8 cellular contexts compared by ENCODE assay signal in the genomic region with DNA sequence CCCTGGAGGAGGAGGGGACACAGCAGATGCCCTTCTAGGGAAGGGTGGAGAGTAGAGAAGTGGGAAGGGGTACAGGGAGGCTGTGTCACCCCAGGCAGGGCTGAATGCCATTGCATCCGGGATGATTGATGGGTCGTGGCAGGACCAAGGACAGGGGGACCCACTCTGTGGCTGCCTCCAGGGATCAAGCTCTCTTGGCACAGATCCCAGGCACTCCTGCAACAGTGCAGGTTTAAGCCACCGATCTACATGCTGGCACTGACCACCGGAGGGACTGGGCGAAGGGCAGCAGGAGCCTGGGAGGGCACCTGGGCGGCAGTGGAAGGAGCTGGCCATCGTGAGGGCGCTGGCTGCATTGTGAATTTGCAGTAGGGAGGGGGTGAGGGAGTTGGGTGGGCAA. TPM values are rescaled to one million over a fixed set of nuclear protein-coding genes. Genes with fewer than 3 reads are reported as not detected.
A peak's percentile ranks its signal among the peaks of the same experiment; 100 is the strongest.
DNase-seq lines count a peak whose midpoint lies in the region; ATAC-seq, FAIRE-seq and TF ChIP-seq lines count a peak whose summit lies in the region.
"Not testable (repeated sequence)": the region's sequence is repeated elsewhere in the genome, so short reads cannot be mapped to it uniquely, and the experiment has no call there.

No MANE protein-coding gene starts in this region.

- POLR2A ChIA-PET in A549 (lab: Yijun Ruan, JAX); T-cell (lab: Charles Lee): not testable (repeated sequence)

- intact Hi-C loops in activated naive CD4-positive, alpha-beta T cell treated with anti-CD3 and anti-CD28 coated beads for 36 hours (cut with micrococcal nuclease); left ventricle myocardium inferior (cut with micrococcal nuclease); mucosa of descending colon (cut with DNase I, micrococcal nuclease): not testable (repeated sequence)
- intact Hi-C loops in dorsolateral prefrontal cortex (cut with DNase I) (loop anchor here in 1 of 2 donors (1.0 kb wide), 1 partner anchor 24 kb away; no protein-coding TSS in a partner anchor), psoas muscle (cut with DNase I) (loop anchor here in 1 of 2 donors (1.0 kb wide), 1 partner anchor 30 kb away; no protein-coding TSS in a partner anchor)

- CTCF ChIA-PET in A549 (lab: Yijun Ruan, JAX); T-cell (lab: Charles Lee); activated naive CD4-positive, alpha-beta T cell treated with anti-CD3 and anti-CD28 coated beads for 36 hours (lab: Charles Lee): not testable (repeated sequence)

- not testable (repeated sequence) for H3K9me3 ChIP-seq in A549; left ventricle myocardium inferior (replicated peaks); mucosa of descending colon; psoas muscle

- not testable (repeated sequence) for H4K20me1 ChIP-seq in GM23338 (replicated peaks; ENCODE audit: insufficient read depth)

- DNase-seq in A549 (ENCODE audit: low read depth in 1 of 2, low spot score in 1 of 2); GM23338 (ENCODE audit: low spot score); T-cell; activated naive CD4-positive, alpha-beta T cell treated with anti-CD3 and anti-CD28 coated beads for 36 hours; dorsolateral prefrontal cortex; left ventricle myocardium inferior; mucosa of descending colon; psoas muscle: not testable (repeated sequence)

- not testable (repeated sequence) for H3F3A ChIP-seq in GM23338 (replicated peaks; ENCODE audit: low read depth)

- peaks cover 13% of the 10 kb centered on the region for H3K4me1 Mint-ChIP-seq in GM23338
- not testable (repeated sequence) for H3K4me1 Mint-ChIP-seq in T-cell; activated naive CD4-positive, alpha-beta T cell treated with anti-CD3 and anti-CD28 coated beads for 36 hours (ENCODE audit: low read depth)

- not testable (repeated sequence) for H3K27me3 ChIP-seq in GM23338 (ENCODE audit: insufficient read depth); dorsolateral prefrontal cortex; psoas muscle (ENCODE audit: insufficient read depth in 3 of 3, low read length in 2 of 3)
- peaks cover 14% of the 10 kb centered on the region for H3K27me3 ChIP-seq in left ventricle myocardium inferior (ENCODE audit: low read depth)

- not testable (repeated sequence) for H3K4me1 ChIP-seq in A549; left ventricle myocardium inferior; mucosa of descending colon (ENCODE audit: low read depth); psoas muscle
- peaks cover 11% of the 10 kb centered on the region for H3K4me1 ChIP-seq in GM23338 (ENCODE audit: insufficient read depth)

- H3K4me3 Mint-ChIP-seq in GM23338 (peak overlapping the region; percentile 72; the same call in 2 of the 3 replicates), T-cell (peak overlapping the region; percentile 50 to 69 (median 62))
- peak overlapping the region; percentile 50 for H3K4me3 Mint-ChIP-seq in activated naive CD4-positive, alpha-beta T cell treated with anti-CD3 and anti-CD28 coated beads for 36 hours

- FAIRE-seq in A549 (lab: Jason Lieb, UNC), result not testable (repeated sequence)

- not testable (repeated sequence) for H2AFZ ChIP-seq in GM23338

- not testable (repeated sequence) for H3K4me2 ChIP-seq in A549, GM23338

- TF ChIP-seq RAD21 in A549 (conservative IDR thresholded peaks at IDR 0.05 in 1 of 2, IDR thresholded peaks at IDR 0.05 in 1 of 2), result not testable (repeated sequence)

- not testable (repeated sequence) for H3K36me3 ChIP-seq in GM23338 (ENCODE audit: insufficient read depth); left ventricle myocardium inferior; mucosa of descending colon (ENCODE audit: low read depth); psoas muscle (ENCODE audit: insufficient read depth in 1 of 2, low read depth in 1 of 2)

- not testable (repeated sequence) for H3K27ac Mint-ChIP-seq in GM23338; activated naive CD4-positive, alpha-beta T cell treated with anti-CD3 and anti-CD28 coated beads for 36 hours
- peak overlapping the region; percentile 44 to 80 for H3K27ac Mint-ChIP-seq in T-cell

- not testable (repeated sequence) for H3K79me2 ChIP-seq in GM23338 (replicated peaks; ENCODE audit: insufficient read depth)

- TF ChIP-seq EP300 in A549 (IDR thresholded peaks at IDR 0.05), result not testable (repeated sequence)

- not testable (repeated sequence) for H3K4me3 ChIP-seq in A549, mucosa of descending colon, psoas muscle
- H3K4me3 ChIP-seq in GM23338, result peak overlapping the region; percentile 38; the same call in 1 of the 2 replicates
- H3K4me3 ChIP-seq in dorsolateral prefrontal cortex, result peak overlapping the region in 34 of 59 donors; percentile 23 to 58 (median 44)
- peak overlapping the region; percentile 49 for H3K4me3 ChIP-seq in left ventricle myocardium inferior

- TF ChIP-seq POLR2A in A549 (IDR thresholded peaks at IDR 0.05; ENCODE audit: low read length), result not testable (repeated sequence)

- H3K27me3 Mint-ChIP-seq in GM23338 (ENCODE audit: insufficient read depth, low read depth, poor library complexity); activated naive CD4-positive, alpha-beta T cell treated with anti-CD3 and anti-CD28 coated beads for 36 hours (ENCODE audit: low read depth): not testable (repeated sequence)
- peaks cover 15 to 26% of the 10 kb centered on the region in 2 donors for H3K27me3 Mint-ChIP-seq in T-cell

- not testable (repeated sequence) for H3K27ac ChIP-seq in A549; GM23338 (ENCODE audit: low read depth); dorsolateral prefrontal cortex; left ventricle myocardium inferior (replicated peaks); psoas muscle

- not testable (repeated sequence) for TF ChIP-seq CTCF in A549 (IDR thresholded peaks at IDR 0.05); GM23338 (conservative IDR thresholded peaks at IDR 0.05; ENCODE audit: low read depth in 2 of 2); dorsolateral prefrontal cortex (IDR thresholded peaks at IDR 0.05 in 54 of 56, conservative IDR thresholded peaks at IDR 0.05 in 2 of 56; ENCODE audit: low read depth in 1 of 56, partially characterized antibody in 56 of 56); left ventricle myocardium inferior (IDR thresholded peaks at IDR 0.05; ENCODE audit: borderline replicate concordance); mucosa of descending colon (IDR thresholded peaks at IDR 0.05); psoas muscle (IDR thresholded peaks at IDR 0.05)

- not testable (repeated sequence) for H3K9me2 ChIP-seq in GM23338 (ENCODE audit: insufficient read depth)

- 20% methylated on average over 1 of the region's 8 CpGs for WGBS in A549 (ENCODE audit: missing lambda C conversion rate)
- 66 to 78% (median 72%) methylated on average over 4 to 5 of the region's 8 CpGs for WGBS in psoas muscle, 3 donors

- not testable (repeated sequence) for H3K36me3 Mint-ChIP-seq in GM23338 (ENCODE audit: low read depth); T-cell; activated naive CD4-positive, alpha-beta T cell treated with anti-CD3 and anti-CD28 coated beads for 36 hours (ENCODE audit: low read depth)

- not testable (repeated sequence) for H3K9me3 Mint-ChIP-seq in GM23338; T-cell; activated naive CD4-positive, alpha-beta T cell treated with anti-CD3 and anti-CD28 coated beads for 36 hours

- peak; percentile 48 to 69; a peak in 4 of 6 replicates for ATAC-seq in A549
- peak; percentile 84 for ATAC-seq in GM23338
- ATAC-seq in T-cell (replicated peaks in 1 of 4), result peak in 1 of 4 experiments; percentile 43
- ATAC-seq in mucosa of descending colon, result peak; percentile 26
- ATAC-seq in psoas muscle, result peak in 3 of 4 donors; percentile 33 to 55 (median 44)

RNA-seq across cellular contexts. Expression of gene TUBB2A, which starts 22.6 kb away (rescaled TPM):
- 19.7 and 23.9 TPM in 2 replicates for polyA plus RNA-seq in A549 (2011; rRNA removed)
- polyA plus RNA-seq in A549 (2012; cell fraction: cytosol; rRNA removed), result 88.0 and 101 TPM in 2 replicates
- 93.4 and 129 TPM in 2 replicates for polyA plus RNA-seq in A549 (2012; cell fraction: nucleus; rRNA removed)
- 45.7 to 61.7 TPM (median 47.4 TPM) in 3 replicates for polyA plus RNA-seq in A549 (2017; fragmentation: RNase III; extraction: RNeasy Plus Mini Kit Qiagen cat#74134 plus additional on column Dnase treatment)
- 30.2 and 31.5 TPM in 2 replicates for polyA minus RNA-seq in A549 (2011; rRNA and poly(A)+ RNA removed)
- total RNA-seq in GM23338 (2014; rRNA removed; shearing (Covaris generic)), result 376 and 407 TPM in 2 replicates
- polyA plus RNA-seq in GM23338 (2016; fragmentation: Nextera tagmentation; extraction: Ambion mirVana), result 286 and 305 TPM in 2 replicates
- total RNA-seq in T-cell, result 10 to 100 TPM in 2 of 5 donors, 1 to 10 TPM in 3; 4.5 to 34.7 (median 9.6) TPM
- 1 to 10 TPM; 1.0 to 1.2 TPM for total RNA-seq in activated naive CD4-positive, alpha-beta T cell treated with anti-CD3 and anti-CD28 coated beads for 36 hours
- 100 to 1,000 TPM; 207 to 859 (median 516) TPM for total RNA-seq in dorsolateral prefrontal cortex
- total RNA-seq in left ventricle myocardium inferior, result 13.9 TPM
- total RNA-seq in mucosa of descending colon, result 10 to 100 TPM; 16.4 to 92.8 (median 38.4) TPM
- total RNA-seq in psoas muscle, result 10 to 100 TPM; 25.3 to 58.0 (median 40.5) TPM
- polyA plus RNA-seq in psoas muscle, result 10 to 100 TPM; 35.4 to 83.4 (median 47.1) TPM

RNA-seq across cellular contexts. Expression of gene TUBB2B, which starts 47.5 kb away (rescaled TPM):
- polyA plus RNA-seq in A549 (2011; rRNA removed) (9.0 and 10.8 TPM in 2 replicates), A549 (2017; fragmentation: RNase III; extraction: RNeasy Plus Mini Kit Qiagen cat#74134 plus additional on column Dnase treatment) (15.7 to 19.0 TPM (median 18.0 TPM) in 3 replicates), GM23338 (2016; fragmentation: Nextera tagmentation; extraction: Ambion mirVana) (355 and 376 TPM in 2 replicates), psoas muscle (1 to 10 TPM; 3.3 to 5.7 (median 3.4) TPM)
- 28.9 and 33.7 TPM in 2 replicates for polyA plus RNA-seq in A549 (2012; cell fraction: cytosol; rRNA removed)
- polyA plus RNA-seq in A549 (2012; cell fraction: nucleus; rRNA removed), result 29.8 and 39.4 TPM in 2 replicates
- 11.9 and 13.0 TPM in 2 replicates for polyA minus RNA-seq in A549 (2011; rRNA and poly(A)+ RNA removed)
- 794 and 802 TPM in 2 replicates for total RNA-seq in GM23338 (2014; rRNA removed; shearing (Covaris generic))
- total RNA-seq in T-cell (1 to 10 TPM in 2 of 5 donors, under 1 TPM in 2, not detected in 1; 0.46 to 1.2 (median 0.87) TPM), dorsolateral prefrontal cortex (100 to 1,000 TPM in 108 of 120 experiments, 10 to 100 TPM in 12; 53.6 to 634 (median 180) TPM), left ventricle myocardium inferior (1.4 TPM), mucosa of descending colon (10 to 100 TPM in 1 of 3 donors, 1 to 10 TPM in 1, under 1 TPM in 1; 0.87 to 18.5 (median 3.6) TPM), psoas muscle (1 to 10 TPM; 1.1 to 4.4 (median 3.1) TPM)
- total RNA-seq in activated naive CD4-positive, alpha-beta T cell treated with anti-CD3 and anti-CD28 coated beads for 36 hours, result under 1 TPM in 1 of 2 experiments, not detected in 1; 0.12 TPM
